In the genomic region with DNA sequence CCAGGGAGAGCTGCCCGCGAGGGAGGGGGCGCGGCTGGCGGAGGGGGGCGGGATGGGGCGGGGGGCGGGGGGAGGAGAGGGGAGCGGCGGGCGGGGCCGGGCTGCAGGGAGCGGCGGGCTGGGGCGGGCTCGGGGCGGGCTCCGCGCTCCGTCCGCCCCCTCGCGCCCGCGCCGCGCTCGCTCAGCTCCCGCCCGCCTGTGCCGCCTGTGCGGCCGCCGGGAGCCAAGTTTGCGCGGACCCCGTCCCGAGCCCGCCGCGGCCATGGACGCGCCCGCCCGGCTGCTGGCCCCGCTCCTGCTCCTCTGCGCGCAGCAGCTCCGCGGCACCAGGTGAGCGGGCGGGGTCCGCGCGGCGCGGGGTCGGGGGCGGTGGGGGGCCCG, we compare ENCODE assay signal across 8 cellular contexts. TPM values are rescaled to one million over a fixed set of nuclear protein-coding genes. Genes with fewer than 3 reads are reported as not detected.
A peak's percentile ranks its signal among the peaks of the same experiment; 100 is the strongest.
DNase-seq lines count a peak whose midpoint lies in the region; TF ChIP-seq lines count a peak whose summit lies in the region.

A gene with protein sequence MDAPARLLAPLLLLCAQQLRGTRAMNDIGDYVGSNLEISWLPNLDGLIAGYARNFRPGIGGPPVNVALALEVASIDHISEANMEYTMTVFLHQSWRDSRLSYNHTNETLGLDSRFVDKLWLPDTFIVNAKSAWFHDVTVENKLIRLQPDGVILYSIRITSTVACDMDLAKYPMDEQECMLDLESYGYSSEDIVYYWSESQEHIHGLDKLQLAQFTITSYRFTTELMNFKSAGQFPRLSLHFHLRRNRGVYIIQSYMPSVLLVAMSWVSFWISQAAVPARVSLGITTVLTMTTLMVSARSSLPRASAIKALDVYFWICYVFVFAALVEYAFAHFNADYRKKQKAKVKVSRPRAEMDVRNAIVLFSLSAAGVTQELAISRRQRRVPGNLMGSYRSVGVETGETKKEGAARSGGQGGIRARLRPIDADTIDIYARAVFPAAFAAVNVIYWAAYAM (plus strand): TSS at position 184 of the 381 bp plus-strand sequence. CDS start 79 bp downstream, at position 263.

- H3K18ac ChIP-seq in H9 (ENCODE audit: insufficient read length, low read depth, low read length) (no peak within 1 kb of the TSS), mesenchymal stem cell (ENCODE audit: low read depth in 1 of 2, low read length in 2 of 2) (no peak within 1 kb of the TSS)

- no peaks in the 10 kb centered on the region for H3K36me3 ChIP-seq in BLaER1
- no peaks in the 10 kb centered on the region for H3K36me3 ChIP-seq in adipocyte (ENCODE audit: control insufficient read depth, insufficient read depth, low read length, severe bottlenecking)
- H3K36me3 ChIP-seq in mesenchymal stem cell (ENCODE audit: control insufficient read depth in 1 of 2, insufficient read depth in 2 of 2, low read depth in 1 of 2, low read length in 2 of 2), result no peaks in the 10 kb centered on the region
- no peaks in the 10 kb centered on the region for H3K36me3 ChIP-seq in transverse colon
- no peaks in the 10 kb centered on the region for H3K36me3 ChIP-seq in tibial artery

- no peak within 1 kb of the TSS for H3K56ac ChIP-seq in H9 (ENCODE audit: insufficient read length, low read depth, low read length)

- H3K4me2 ChIP-seq in BLaER1, result peak within 1 kb of the TSS; percentile 99
- H3K4me2 ChIP-seq in H9 (ENCODE audit: insufficient read depth, insufficient read length, low read length), result peak within 1 kb of the TSS; percentile 23
- peak within 1 kb of the TSS; percentile 54 for H3K4me2 ChIP-seq in mesenchymal stem cell (ENCODE audit: low read length, poor library complexity, severe bottlenecking)

- H2BK15ac ChIP-seq in H9 (ENCODE audit: low read depth, low read length) (no peak within 1 kb of the TSS), mesenchymal stem cell (ENCODE audit: low read depth, poor library complexity, severe bottlenecking) (no peak within 1 kb of the TSS)

- peaks cover 68% of the 10 kb centered on the region for H3K27me3 Mint-ChIP-seq in H9 (ENCODE audit: low read depth)

- no peak within 1 kb of the TSS for H4K91ac ChIP-seq in H9 (ENCODE audit: insufficient read length, low read depth, low read length)
- H4K91ac ChIP-seq in mesenchymal stem cell (ENCODE audit: low read length), result no peak within 1 kb of the TSS

- H3T11ph ChIP-seq in H9 (ENCODE audit: low read length), result no peak within 1 kb of the TSS

- H3K9ac ChIP-seq in BLaER1 (peak within 1 kb of the TSS; percentile 58; the same call in 1 of the 2 replicates), H9 (ENCODE audit: extremely low read depth, insufficient read length, low read length) (no peak within 1 kb of the TSS), adipocyte (ENCODE audit: low read length) (no peak within 1 kb of the TSS), mesenchymal stem cell (ENCODE audit: low read length) (no peak within 1 kb of the TSS)

- no peak within 1 kb of the TSS for H4K5ac ChIP-seq in H9 (ENCODE audit: insufficient read length, low read depth, low read length)

- H3K36me3 Mint-ChIP-seq in H9 (ENCODE audit: insufficient read depth in 1 of 3, low read depth in 3 of 3), result no peaks in the 10 kb centered on the region

- H3K9me3 ChIP-seq in BLaER1, result no peaks in the 10 kb centered on the region
- no peaks in the 10 kb centered on the region for H3K9me3 ChIP-seq in H9 (ENCODE audit: control insufficient read depth, low read depth, low read length)
- H3K9me3 ChIP-seq in adipocyte (ENCODE audit: control insufficient read depth, low read length), result no peaks in the 10 kb centered on the region
- no peaks in the 10 kb centered on the region for H3K9me3 ChIP-seq in mesenchymal stem cell (ENCODE audit: control insufficient read depth, low read length)
- no peaks in the 10 kb centered on the region for H3K9me3 ChIP-seq in transverse colon
- H3K9me3 ChIP-seq in tibial artery, result no peaks in the 10 kb centered on the region

- intact Hi-C loops in transverse colon (cut with DNase I; ENCODE audit: low total_unique reads) (no loop called here), tibial artery (cut with DNase I; ENCODE audit: low total_unique reads) (no loop called here)

- no peak for TF ChIP-seq POLR2A in transverse colon (IDR thresholded peaks at IDR 0.05)

- H2AK5ac ChIP-seq in H9 (ENCODE audit: insufficient read length, low read length) (no peak within 1 kb of the TSS), mesenchymal stem cell (ENCODE audit: low read length, severe bottlenecking) (no peak within 1 kb of the TSS)

- peak within 1 kb of the TSS; percentile 65 for H3K4me3 ChIP-seq in BLaER1
- no peak within 1 kb of the TSS for H3K4me3 ChIP-seq in adipocyte (ENCODE audit: low read length)
- H3K4me3 ChIP-seq in mesenchymal stem cell (ENCODE audit: insufficient read depth in 1 of 2, low read depth in 1 of 2, low read length in 2 of 2), result no peak within 1 kb of the TSS
- H3K4me3 ChIP-seq in transverse colon, result peak within 1 kb of the TSS in 2 of 4 donors; percentile 26 to 32
- peak within 1 kb of the TSS in 1 of 2 donors; percentile 22 for H3K4me3 ChIP-seq in tibial artery

- DNase-seq in H9, result no peak
- peak; percentile 33 for DNase-seq in adipocyte (ENCODE audit: low read depth)
- peak; percentile 6 for DNase-seq in mesenchymal stem cell
- DNase-seq in dedifferentiated amniotic fluid mesenchymal stem cell (ENCODE audit: extremely low spot score), result no peak
- no peak for DNase-seq in NAMALWA (ENCODE audit: low spot score)
- no peak for DNase-seq in transverse colon
- no peak for DNase-seq in tibial artery

- no peak within 1 kb of the TSS for H3K27ac Mint-ChIP-seq in H9

- no peaks in the 10 kb centered on the region for H3K23me2 ChIP-seq in H9 (ENCODE audit: insufficient read length, low read depth, low read length, poor library complexity, severe bottlenecking)

- WGBS in H9 (ENCODE audit: extremely low coverage, insufficient read length, low lambda C conversion rate), result no CpG with 5 or more reads among the region's 60 CpGs
- 1% methylated on average over 25 of the region's 60 CpGs for WGBS in mesenchymal stem cell
- 5% methylated on average over 24 of the region's 60 CpGs; no CpG with 5 or more reads in 1 of the 2 donors for WGBS in transverse colon (ENCODE audit: low coverage in 1 of 2), 2 donors

- H3K4ac ChIP-seq in H9 (ENCODE audit: low read depth, low read length) (no peak within 1 kb of the TSS), mesenchymal stem cell (ENCODE audit: low read depth in 1 of 2, low read length in 2 of 2) (no peak within 1 kb of the TSS)

- TF ChIP-seq EP300 in transverse colon (IDR thresholded peaks at IDR 0.05; ENCODE audit: low read depth), result no peak

- peaks cover 9 to 13% of the 10 kb centered on the region in 2 experiments for H3K4me1 Mint-ChIP-seq in H9

- H3K4me1 ChIP-seq in BLaER1 (peaks cover 74% of the 10 kb centered on the region), H9 (ENCODE audit: insufficient read depth, low read length) (no peaks in the 10 kb centered on the region), adipocyte (ENCODE audit: control insufficient read depth, insufficient read depth, low read length) (no peaks in the 10 kb centered on the region), mesenchymal stem cell (ENCODE audit: control insufficient read depth, insufficient read depth, low read depth, low read length) (peaks cover 3% of the 10 kb centered on the region), transverse colon (peaks cover 0 to 7% (median 4%) of the 10 kb centered on the region in 4 donors), tibial artery (peaks cover 0 to 14% (median 7%) of the 10 kb centered on the region in 4 donors)

- H3K4me3 Mint-ChIP-seq in H9, result peak within 1 kb of the TSS; percentile 61 to 86

- peaks cover 0 to 2% of the 10 kb centered on the region in 2 experiments; a peak in 1 of 5 replicates for H3K9me3 Mint-ChIP-seq in H9

- H3K23ac ChIP-seq in H9 (ENCODE audit: insufficient read length, low read depth, low read length) (no peak within 1 kb of the TSS), mesenchymal stem cell (ENCODE audit: low read length in 2 of 2) (peak within 1 kb of the TSS in 1 of 2 experiments; percentile 43)

- peaks cover 60% of the 10 kb centered on the region for H3K27me3 ChIP-seq in BLaER1
- H3K27me3 ChIP-seq in H9 (ENCODE audit: insufficient read depth, low read length), result peaks cover 5% of the 10 kb centered on the region; the same call in 1 of the 2 replicates
- H3K27me3 ChIP-seq in adipocyte (replicated peaks; ENCODE audit: control insufficient read depth, insufficient read depth, low read length), result peaks cover 75% of the 10 kb centered on the region
- peaks cover 88 to 92% of the 10 kb centered on the region in 2 experiments for H3K27me3 ChIP-seq in mesenchymal stem cell (ENCODE audit: control insufficient read depth in 1 of 2, insufficient read depth in 1 of 2, low read length in 2 of 2)
- peaks cover 96% of the 10 kb centered on the region for H3K27me3 ChIP-seq in transverse colon
- peaks cover 0 to 81% of the 10 kb centered on the region in 2 donors for H3K27me3 ChIP-seq in tibial artery

- no peak within 1 kb of the TSS for H2AFZ ChIP-seq in H9 (ENCODE audit: low read length)
- no peak within 1 kb of the TSS for H2AFZ ChIP-seq in mesenchymal stem cell (ENCODE audit: low read depth, low read length)

- H4K8ac ChIP-seq in H9 (replicated peaks; ENCODE audit: insufficient read length, low read depth, low read length) (no peak within 1 kb of the TSS), mesenchymal stem cell (ENCODE audit: low read length) (no peak within 1 kb of the TSS)

- H2BK20ac ChIP-seq in H9 (ENCODE audit: low read depth, low read length, poor library complexity, severe bottlenecking), result no peak within 1 kb of the TSS

- H2BK120ac ChIP-seq in H9 (ENCODE audit: low read depth, low read length, poor library complexity, severe bottlenecking) (no peak within 1 kb of the TSS), mesenchymal stem cell (ENCODE audit: low read depth, low read length) (no peak within 1 kb of the TSS)

- H3K79me1 ChIP-seq in H9 (ENCODE audit: insufficient read depth, low read depth, low read length, poor library complexity, severe bottlenecking), result no peaks in the 10 kb centered on the region
- H3K79me1 ChIP-seq in mesenchymal stem cell (replicated peaks; ENCODE audit: low read length, poor library complexity, severe bottlenecking), result no peaks in the 10 kb centered on the region

- H2BK5ac ChIP-seq in H9 (ENCODE audit: insufficient read length, low read length) (no peak within 1 kb of the TSS), mesenchymal stem cell (ENCODE audit: low read depth, low read length, poor library complexity, severe bottlenecking) (no peak within 1 kb of the TSS)

- H3K27ac ChIP-seq in BLaER1 (no peak within 1 kb of the TSS), H9 (ENCODE audit: insufficient read length, low read depth, low read length) (no peak within 1 kb of the TSS), mesenchymal stem cell (ENCODE audit: low read length, poor library complexity, severe bottlenecking) (no peak within 1 kb of the TSS), transverse colon (no peak within 1 kb of the TSS), tibial artery (no peak within 1 kb of the TSS)

- H2BK12ac ChIP-seq in H9 (ENCODE audit: insufficient read length, low read depth, low read length) (no peak within 1 kb of the TSS), mesenchymal stem cell (ENCODE audit: low read length in 2 of 2) (no peak within 1 kb of the TSS)

- H4K20me1 ChIP-seq in BLaER1, result peaks cover 11% of the 10 kb centered on the region; the same call in 1 of the 2 replicates
- no peaks in the 10 kb centered on the region for H4K20me1 ChIP-seq in H9 (ENCODE audit: control insufficient read depth, insufficient read depth, insufficient read length)

- H3K14ac ChIP-seq in H9 (ENCODE audit: insufficient read depth, low read length) (no peak within 1 kb of the TSS), mesenchymal stem cell (ENCODE audit: low read length in 2 of 2) (no peak within 1 kb of the TSS)

- TF ChIP-seq CTCF in H9 (conservative IDR thresholded peaks at IDR 0.05) (no peak), transverse colon (IDR thresholded peaks at IDR 0.05) (no peak), tibial artery (IDR thresholded peaks at IDR 0.05) (no peak)

- no peaks in the 10 kb centered on the region for H3K79me2 ChIP-seq in H9 (ENCODE audit: insufficient read depth, low read length)

- in situ Hi-C loops in transverse colon (cut with MboI; ENCODE audit: low pct_ligation_motif_present in 1 of 4, low pct_unique_long_range_greater_than_20kb in 1 of 4, low sequenced_read_pairs in 3 of 4), result no loop called here

RNA-seq across cellular contexts. Expression of the gene that starts here (rescaled TPM):
- 0.59 and 0.83 TPM in 2 replicates for total RNA-seq in H9 (2021)
- polyA plus RNA-seq in mesenchymal stem cell (2013, experiment 1 of 2), result not detected
- polyA plus RNA-seq in mesenchymal stem cell (2013, experiment 2 of 2), result not detected
- total RNA-seq in transverse colon, result not detected

Comparison
In these comparisons a context has a peak if more than half of its experiments do, and no peak if none do; other contexts are left out.
1. H3K4me2 ChIP-seq: peak in every context shown above with its lines; median percentile 99 in BLaER1; 54 in mesenchymal stem cell; 23 in H9.
2. DNase-seq: peak in adipocyte (single experiment) and mesenchymal stem cell (single experiment); none in H9 (single experiment), dedifferentiated amniotic fluid mesenchymal stem cell (single experiment), NAMALWA (single experiment), transverse colon (single experiment) and tibial artery (0 of 2).